In the genomic region with DNA sequence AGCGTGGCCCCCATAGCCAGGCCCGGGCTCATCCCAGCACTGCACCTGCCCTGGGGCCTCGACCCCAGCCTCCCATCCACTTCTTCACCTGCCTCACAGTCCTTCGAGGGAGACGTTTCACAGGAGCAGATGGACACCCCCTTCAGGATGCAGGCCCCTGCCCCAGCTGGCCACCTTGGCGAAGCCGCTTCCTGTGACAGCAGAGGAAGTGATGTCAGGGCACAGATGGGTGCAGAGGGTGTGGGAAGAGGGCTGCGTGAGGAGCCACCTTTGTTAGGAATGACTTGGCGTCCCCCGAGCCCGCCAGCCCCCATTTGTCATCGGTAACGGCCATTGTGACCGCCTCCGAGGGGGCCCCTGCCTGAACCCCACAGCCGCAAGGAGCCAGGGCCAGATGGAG, we compare ENCODE assay signal across 2 cellular contexts.
TF ChIP-seq lines count a peak whose summit lies in the region.

No MANE protein-coding gene starts in this region.

TF ChIP-seq in SK-N-SH, 30 proteins besides CTCF, POLR2A, EP300 and RAD21 (continued from another document):
- TF ChIP-seq, protein P1, sequence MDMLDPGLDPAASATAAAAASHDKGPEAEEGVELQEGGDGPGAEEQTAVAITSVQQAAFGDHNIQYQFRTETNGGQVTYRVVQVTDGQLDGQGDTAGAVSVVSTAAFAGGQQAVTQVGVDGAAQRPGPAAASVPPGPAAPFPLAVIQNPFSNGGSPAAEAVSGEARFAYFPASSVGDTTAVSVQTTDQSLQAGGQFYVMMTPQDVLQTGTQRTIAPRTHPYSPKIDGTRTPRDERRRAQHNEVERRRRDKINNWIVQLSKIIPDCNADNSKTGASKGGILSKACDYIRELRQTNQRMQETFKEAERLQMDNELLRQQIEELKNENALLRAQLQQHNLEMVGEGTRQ (IDR thresholded peaks at IDR 0.05; ENCODE audit: borderline replicate concordance, low read depth, low read length) = no peak
- TF ChIP-seq, protein P2, sequence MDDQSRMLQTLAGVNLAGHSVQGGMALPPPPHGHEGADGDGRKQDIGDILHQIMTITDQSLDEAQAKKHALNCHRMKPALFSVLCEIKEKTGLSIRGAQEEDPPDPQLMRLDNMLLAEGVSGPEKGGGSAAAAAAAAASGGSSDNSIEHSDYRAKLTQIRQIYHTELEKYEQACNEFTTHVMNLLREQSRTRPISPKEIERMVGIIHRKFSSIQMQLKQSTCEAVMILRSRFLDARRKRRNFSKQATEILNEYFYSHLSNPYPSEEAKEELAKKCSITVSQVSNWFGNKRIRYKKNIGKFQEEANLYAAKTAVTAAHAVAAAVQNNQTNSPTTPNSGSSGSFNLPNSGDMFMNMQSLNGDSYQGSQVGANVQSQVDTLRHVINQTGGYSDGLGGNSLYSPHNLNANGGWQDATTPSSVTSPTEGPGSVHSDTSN (IDR thresholded peaks at IDR 0.05) = no peak
- no peak for TF ChIP-seq IRF3 (IDR thresholded peaks at IDR 0.05; ENCODE audit: low read depth, low read length)
- TF ChIP-seq TAF1 (IDR thresholded peaks at IDR 0.05; ENCODE audit: borderline replicate concordance, low read depth, low read length) = no peak
- TF ChIP-seq FOSL2 (IDR thresholded peaks at IDR 0.05; ENCODE audit: borderline replicate concordance, low read depth) = no peak
- no peak for TF ChIP-seq TCF12 (IDR thresholded peaks at IDR 0.05)
- TF ChIP-seq FOXJ3 (CRISPR knock-in tag; IDR thresholded peaks at IDR 0.05) = no peak
TF ChIP-seq in SK-N-SH: peak in this region for 0.

TF ChIP-seq in SK-N-SH treated with all-trans-retinoic acid at 6 μM for 48 hours, 23 proteins besides CTCF, POLR2A, EP300 and RAD21 (continued from another document):
- TF ChIP-seq CREB5 (CRISPR knock-in tag; IDR thresholded peaks at IDR 0.05; ENCODE audit: low read depth) = no peak
- TF ChIP-seq ZFP3 (CRISPR knock-in tag; IDR thresholded peaks at IDR 0.05) = no peak
- TF ChIP-seq SNAI2 (CRISPR knock-in tag; IDR thresholded peaks at IDR 0.05) = no peak
- TF ChIP-seq CSDC2 (CRISPR knock-in tag; IDR thresholded peaks at IDR 0.05) = no peak
- no peak for TF ChIP-seq BACH2 (CRISPR knock-in tag; IDR thresholded peaks at IDR 0.05; ENCODE audit: borderline replicate concordance)
- TF ChIP-seq TCF4 (CRISPR knock-in tag; IDR thresholded peaks at IDR 0.05; ENCODE audit: borderline replicate concordance) = no peak
- TF ChIP-seq TSHZ2 (CRISPR knock-in tag; IDR thresholded peaks at IDR 0.05) = no peak
- TF ChIP-seq RARB (CRISPR knock-in tag; IDR thresholded peaks at IDR 0.05) = no peak
- no peak for TF ChIP-seq ZNF8 (CRISPR knock-in tag; IDR thresholded peaks at IDR 0.05)
- no peak for TF ChIP-seq ZNF565 (CRISPR knock-in tag; conservative IDR thresholded peaks at IDR 0.05; ENCODE audit: low read depth)
- no peak for TF ChIP-seq OSR1 (CRISPR knock-in tag; IDR thresholded peaks at IDR 0.05)
- no peak for TF ChIP-seq POU6F1 (CRISPR knock-in tag; IDR thresholded peaks at IDR 0.05; ENCODE audit: borderline replicate concordance, low read depth)
- TF ChIP-seq, protein P3, sequence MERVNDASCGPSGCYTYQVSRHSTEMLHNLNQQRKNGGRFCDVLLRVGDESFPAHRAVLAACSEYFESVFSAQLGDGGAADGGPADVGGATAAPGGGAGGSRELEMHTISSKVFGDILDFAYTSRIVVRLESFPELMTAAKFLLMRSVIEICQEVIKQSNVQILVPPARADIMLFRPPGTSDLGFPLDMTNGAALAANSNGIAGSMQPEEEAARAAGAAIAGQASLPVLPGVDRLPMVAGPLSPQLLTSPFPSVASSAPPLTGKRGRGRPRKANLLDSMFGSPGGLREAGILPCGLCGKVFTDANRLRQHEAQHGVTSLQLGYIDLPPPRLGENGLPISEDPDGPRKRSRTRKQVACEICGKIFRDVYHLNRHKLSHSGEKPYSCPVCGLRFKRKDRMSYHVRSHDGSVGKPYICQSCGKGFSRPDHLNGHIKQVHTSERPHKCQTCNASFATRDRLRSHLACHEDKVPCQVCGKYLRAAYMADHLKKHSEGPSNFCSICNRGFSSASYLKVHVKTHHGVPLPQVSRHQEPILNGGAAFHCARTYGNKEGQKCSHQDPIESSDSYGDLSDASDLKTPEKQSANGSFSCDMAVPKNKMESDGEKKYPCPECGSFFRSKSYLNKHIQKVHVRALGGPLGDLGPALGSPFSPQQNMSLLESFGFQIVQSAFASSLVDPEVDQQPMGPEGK (CRISPR knock-in tag; IDR thresholded peaks at IDR 0.05; ENCODE audit: borderline replicate concordance) = no peak
